ENCODE assay signal across 14 cellular contexts in genomic region chrX:145751943-145752342, GRCh38.
"Had no signal": no experiment of that assay in that cellular context is flagged by ENCODE, and none has a peak within 500 bp of the region (broad histone marks: within the 10 kb centered on the region; RNA-seq: fewer than 3 reads in every experiment).

No MANE protein-coding gene starts in this region.

- H3K27me3 Mint-ChIP-seq: activated CD8-positive, alpha-beta memory T cell treated with anti-CD3 and anti-CD28 coated beads, Interleukin-2, amount 10 ng/mL, durations not matched to agents 7 days and 5 days; activated naive CD4-positive, alpha-beta T cell treated with anti-CD3 and anti-CD28 coated beads, Interleukin-2, amount 50 U/mL, for 24 hours; brain; natural killer cell treated with Interleukin-12 subunit alpha and Interleukin-12 subunit beta and Interleukin-15 and Interleukin-18, amount 100 ng/mL, for 72 hours; progenitor cell of endocrine pancreas had no signal

- H3K36me3 Mint-ChIP-seq: activated CD8-positive, alpha-beta memory T cell treated with anti-CD3 and anti-CD28 coated beads, Interleukin-2, amount 10 ng/mL, durations not matched to agents 7 days and 5 days; activated naive CD4-positive, alpha-beta T cell treated with anti-CD3 and anti-CD28 coated beads, Interleukin-2, amount 50 U/mL, for 24 hours; brain; natural killer cell treated with Interleukin-12 subunit alpha and Interleukin-12 subunit beta and Interleukin-15 and Interleukin-18, amount 100 ng/mL, for 72 hours had no signal

- H3K27me3 ChIP-seq: esophagus squamous epithelium, right lobe of liver had no signal

- H3K4me3 Mint-ChIP-seq: activated CD8-positive, alpha-beta memory T cell treated with anti-CD3 and anti-CD28 coated beads, Interleukin-2, amount 10 ng/mL, durations not matched to agents 7 days and 5 days; activated naive CD4-positive, alpha-beta T cell treated with anti-CD3 and anti-CD28 coated beads, Interleukin-2, amount 50 U/mL, for 24 hours; activated T-cell treated with anti-CD3 and anti-CD28 coated beads, Interleukin-2, amount 50 U/mL, for 24 hours; brain; natural killer cell treated with Interleukin-12 subunit alpha and Interleukin-12 subunit beta and Interleukin-15 and Interleukin-18, amount 100 ng/mL, for 72 hours had no signal

- H3K9me3 Mint-ChIP-seq: activated naive CD4-positive, alpha-beta T cell treated with anti-CD3 and anti-CD28 coated beads, Interleukin-2, amount 50 U/mL, for 24 hours; natural killer cell treated with Interleukin-12 subunit alpha and Interleukin-12 subunit beta and Interleukin-15 and Interleukin-18, amount 100 ng/mL, for 72 hours had no signal

- H3K27ac Mint-ChIP-seq: activated CD8-positive, alpha-beta memory T cell treated with anti-CD3 and anti-CD28 coated beads, Interleukin-2, amount 10 ng/mL, durations not matched to agents 7 days and 5 days; activated naive CD4-positive, alpha-beta T cell treated with anti-CD3 and anti-CD28 coated beads, Interleukin-2, amount 50 U/mL, for 24 hours; activated T-cell treated with anti-CD3 and anti-CD28 coated beads, Interleukin-2, amount 50 U/mL, for 24 hours; brain; natural killer cell treated with Interleukin-12 subunit alpha and Interleukin-12 subunit beta and Interleukin-15 and Interleukin-18, amount 100 ng/mL, for 72 hours; progenitor cell of endocrine pancreas had no signal

- H3K4me3 ChIP-seq: esophagus squamous epithelium, right lobe of liver had no signal

- H3K9me3 ChIP-seq: esophagus squamous epithelium, right lobe of liver had no signal

- DNase-seq: activated CD4-positive, alpha-beta T cell treated with anti-CD3 and anti-CD28 coated beads, Interleukin-2, amount 50 U/mL, for 4 hours; activated CD8-positive, alpha-beta memory T cell treated with anti-CD3 and anti-CD28 coated beads, Interleukin-2, amount 10 ng/mL, durations not matched to agents 7 days and 5 days; activated effector memory CD4-positive, alpha-beta T cell treated with Interleukin-2 at 50 U/mL for 16 hours; activated T-cell treated with anti-CD3 and anti-CD28 coated beads, Interleukin-2, amount 50 U/mL, for 24 hours; esophagus squamous epithelium; occipital lobe; right lobe of liver; stimulated activated naive CD4-positive, alpha-beta T cell; T-helper 2 cell; trophoblast cell had no signal

- H3K4me1 Mint-ChIP-seq: activated CD8-positive, alpha-beta memory T cell treated with anti-CD3 and anti-CD28 coated beads, Interleukin-2, amount 10 ng/mL, durations not matched to agents 7 days and 5 days; activated naive CD4-positive, alpha-beta T cell treated with anti-CD3 and anti-CD28 coated beads, Interleukin-2, amount 50 U/mL, for 24 hours; brain had no signal

- H3K36me3 ChIP-seq: esophagus squamous epithelium, right lobe of liver had no signal
